Comparison of ENCODE assay signal across 25 cellular contexts in the genomic region with DNA sequence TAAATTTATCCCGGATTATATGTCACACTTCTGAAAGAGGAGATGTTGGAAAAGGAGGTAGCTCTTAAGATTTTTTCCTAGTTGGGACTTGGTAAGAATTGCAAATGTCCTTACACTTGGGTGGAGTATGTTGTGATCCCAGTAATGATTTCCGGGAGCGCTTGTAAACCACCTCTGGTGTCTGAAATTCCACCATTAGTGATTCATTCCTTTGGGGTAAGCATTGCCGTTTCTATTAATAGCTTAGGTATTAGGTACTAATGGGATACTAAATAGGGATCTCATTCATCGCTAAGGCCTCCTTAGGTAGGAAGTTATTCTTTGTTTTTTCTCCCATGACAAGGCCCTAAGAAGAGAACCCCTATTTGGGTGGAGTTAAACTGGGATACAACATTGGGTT. TPM values are rescaled to one million over a fixed set of nuclear protein-coding genes. Genes with fewer than 3 reads are reported as not detected.
DNase-seq lines count a peak whose midpoint lies in the region; ATAC-seq, FAIRE-seq and TF ChIP-seq lines count a peak whose summit lies in the region.
"Had no signal": no experiment of that assay in that cellular context is flagged by ENCODE, and none has a peak within 500 bp of the region (broad histone marks: within the 10 kb centered on the region; RNA-seq: fewer than 3 reads in every experiment).

No MANE protein-coding gene starts in this region.

- 70 to 76% methylated on average over 5 of the region's 5 CpGs for WGBS in esophagus squamous epithelium, 2 donors

- TF ChIP-seq CTCF in esophagus squamous epithelium (IDR thresholded peaks at IDR 0.05): no peak
- TF ChIP-seq CTCF in D721Med (IDR thresholded peaks at IDR 0.05; ENCODE audit: insufficient read depth, missing control alignments): no peak

- H3K27ac ChIP-seq in cingulate gyrus (ENCODE audit: low read depth, low read length) (peak overlapping the region; percentile 13), esophagus squamous epithelium (peak overlapping the region in 3 of 4 donors; percentile 25 to 58 (median 50)), muscle layer of duodenum (ENCODE audit: low read length) (peak overlapping the region; percentile 29), stomach smooth muscle (ENCODE audit: low read length) (peak overlapping the region; percentile 3)

- H3K4me3 ChIP-seq in esophagus squamous epithelium (no peak overlapping the region), muscle layer of duodenum (ENCODE audit: low read depth in 1 of 2, low read length in 2 of 2) (no peak overlapping the region), stomach smooth muscle (ENCODE audit: low read length in 2 of 2) (no peak overlapping the region)
- H3K4me3 ChIP-seq: tibial nerve had no signal

- H3K27me3 ChIP-seq in esophagus squamous epithelium (no peaks in the 10 kb centered on the region), muscle layer of duodenum (ENCODE audit: low read depth, low read length) (no peaks in the 10 kb centered on the region), stomach smooth muscle (ENCODE audit: control insufficient read depth in 1 of 2, insufficient read depth in 2 of 2, low read length in 2 of 2) (no peaks in the 10 kb centered on the region)
- H3K27me3 ChIP-seq: tibial nerve had no signal

- ATAC-seq in HG03175 (IDR thresholded peaks at IDR 0.05; ENCODE audit: unreplicated experiment): no peak
- no peak for ATAC-seq in GM21447 (IDR thresholded peaks at IDR 0.05; ENCODE audit: unreplicated experiment)
- ATAC-seq: activated CD4-positive, CD25-positive, alpha-beta regulatory T cell treated with anti-CD3 and anti-CD28 coated beads, Interleukin-2, amount 50 U/mL, for 24 hours; naive thymus-derived CD8-positive, alpha-beta T cell; PC-3; SK-N-SH treated with all-trans-retinoic acid at 6 μM for 48 hours; stimulated activated naive CD8-positive, alpha-beta T cell treated with anti-CD3 and anti-CD28 coated beads, Interleukin-15, Interleukin-2, amounts not matched to agents 100 U/mL and 50 U/mL, for 24 hours had no signal

- H3K4me1 ChIP-seq in esophagus squamous epithelium: peaks cover 0 to 31% (median 5%) of the 10 kb centered on the region in 3 donors
- peaks cover 0 to 9% of the 10 kb centered on the region in 2 donors for H3K4me1 ChIP-seq in muscle layer of duodenum (ENCODE audit: control insufficient read depth in 1 of 2, insufficient read depth in 2 of 2, low read length in 2 of 2)
- peaks cover 14% of the 10 kb centered on the region for H3K4me1 ChIP-seq in stomach smooth muscle (ENCODE audit: control insufficient read depth, insufficient read depth, low read length)

- H3K9ac ChIP-seq in stomach smooth muscle (ENCODE audit: low read length in 2 of 2): no peak overlapping the region

- H3K9me3 ChIP-seq in esophagus squamous epithelium (no peaks in the 10 kb centered on the region), muscle layer of duodenum (ENCODE audit: control insufficient read depth in 1 of 2, low read length in 2 of 2) (no peaks in the 10 kb centered on the region), stomach smooth muscle (ENCODE audit: control insufficient read depth in 2 of 2, low read length in 2 of 2) (no peaks in the 10 kb centered on the region)
- H3K9me3 ChIP-seq: tibial nerve had no signal

- intact Hi-C loops in esophagus squamous epithelium (cut with DNase I): no loop called here

- TF ChIP-seq POLR2A in esophagus squamous epithelium (IDR thresholded peaks at IDR 0.05): no peak

- H3K36me3 ChIP-seq in esophagus squamous epithelium (no peaks in the 10 kb centered on the region), muscle layer of duodenum (ENCODE audit: control insufficient read depth in 1 of 2, insufficient read depth in 2 of 2, low read length in 2 of 2) (no peaks in the 10 kb centered on the region), stomach smooth muscle (ENCODE audit: control insufficient read depth in 2 of 2, insufficient read depth in 2 of 2, low read length in 2 of 2) (peaks cover 0 to 5% of the 10 kb centered on the region in 2 donors)
- H3K36me3 ChIP-seq: tibial nerve had no signal

- DNase-seq in esophagus squamous epithelium (lab: John Stamatoyannopoulos, UW) (no peak), D721Med (ENCODE audit: insufficient read length, low spot score) (no peak)
- DNase-seq: activated CD4-positive, alpha-beta T cell treated with anti-CD3 and anti-CD28 coated beads, Interleukin-2, amount 50 U/mL, for 4 hours; activated T-cell treated with anti-CD3 and anti-CD28 coated beads, Interleukin-2, amount 50 U/mL, for 48 hours; naive thymus-derived CD8-positive, alpha-beta T cell; NCI-H146; NCI-H226; NCI-H526 treated with DMSO at 0.1 percent for 48 hours; NK-92 treated with Interleukin-12 subunit alpha and Interleukin-12 subunit beta, amount 100 ng/mL, for 24 hours; PC-3; stimulated activated CD4-positive, alpha-beta T cell treated with anti-CD3 and anti-CD28 coated beads, Interleukin-2, amount 100 ng/mL, for 24 hours; stimulated activated naive CD8-positive, alpha-beta T cell treated with anti-CD3 and anti-CD28 coated beads, Interleukin-15, Interleukin-2, amounts not matched to agents 100 U/mL and 50 U/mL, for 24 hours had no signal

- FAIRE-seq in D721Med (lab: Jason Lieb, UNC): no peak
- FAIRE-seq: astrocyte, GM18507, GM19239, H54, TTC549 had no signal

RNA-seq across cellular contexts. Expression of a gene that starts 31.9 kb away (rescaled TPM):
- 10 to 100 TPM; 28.3 to 48.8 (median 38.1) TPM for total RNA-seq in esophagus squamous epithelium
- total RNA-seq: naive thymus-derived CD8-positive, alpha-beta T cell had no signal
